15 cellular contexts compared by ENCODE assay signal in genomic region chr6:23656826-23657225, GRCh38.
"Had no signal": no experiment of that assay in that cellular context is flagged by ENCODE, and none has a peak within 500 bp of the region (broad histone marks: within the 10 kb centered on the region; RNA-seq: fewer than 3 reads in every experiment).

No MANE protein-coding gene starts in this region.

- H3K4me3 ChIP-seq: colonic mucosa, esophagus muscularis mucosa, spleen, thoracic aorta, upper lobe of left lung had no signal

- H3K27ac ChIP-seq: colonic mucosa, esophagus muscularis mucosa, spleen, thoracic aorta, upper lobe of left lung had no signal

- H3K4me1 ChIP-seq: colonic mucosa, spleen, upper lobe of left lung had no signal

- H3K27me3 Mint-ChIP-seq: activated CD4-positive, alpha-beta memory T cell treated with anti-CD3 and anti-CD28 coated beads for 36 hours; activated naive CD8-positive, alpha-beta T cell treated with anti-CD3 and anti-CD28 coated beads, Interleukin-2, amount 10 ng/mL, durations not matched to agents 7 days and 5 days had no signal

- H3K36me3 ChIP-seq: colonic mucosa, esophagus muscularis mucosa, spleen, thoracic aorta, upper lobe of left lung had no signal

- H3K4me3 Mint-ChIP-seq: activated CD4-positive, alpha-beta memory T cell treated with anti-CD3 and anti-CD28 coated beads for 36 hours; activated naive CD8-positive, alpha-beta T cell treated with anti-CD3 and anti-CD28 coated beads, Interleukin-2, amount 10 ng/mL, durations not matched to agents 7 days and 5 days had no signal

- H3K4me1 Mint-ChIP-seq: activated naive CD8-positive, alpha-beta T cell treated with anti-CD3 and anti-CD28 coated beads, Interleukin-2, amount 10 ng/mL, durations not matched to agents 7 days and 5 days had no signal

- H3K27ac Mint-ChIP-seq: activated CD4-positive, alpha-beta memory T cell treated with anti-CD3 and anti-CD28 coated beads for 36 hours; activated naive CD8-positive, alpha-beta T cell treated with anti-CD3 and anti-CD28 coated beads, Interleukin-2, amount 10 ng/mL, durations not matched to agents 7 days and 5 days had no signal

- H3K27me3 ChIP-seq: colonic mucosa, esophagus muscularis mucosa, spleen, upper lobe of left lung had no signal

- H3K9me3 ChIP-seq: colonic mucosa, esophagus muscularis mucosa, spleen, thoracic aorta, upper lobe of left lung had no signal

- DNase-seq: activated CD4-positive, alpha-beta memory T cell treated with anti-CD3 and anti-CD28 coated beads for 36 hours; activated CD4-positive, alpha-beta T cell treated with anti-CD3 and anti-CD28 coated beads for 4 hours; activated naive CD4-positive, alpha-beta T cell treated with Interleukin-2 at 50 U/mL for 16 hours; activated naive CD8-positive, alpha-beta T cell treated with anti-CD3 and anti-CD28 coated beads, Interleukin-2, amount 10 ng/mL, durations not matched to agents 7 days and 5 days; activated T-cell treated with anti-CD3 and anti-CD28 coated beads, Interleukin-2, amount 50 U/mL, for 48 hours; amniotic stem cell; colonic mucosa; glutamatergic neuron; spleen; stimulated activated CD4-positive, alpha-beta T cell treated with anti-CD3 and anti-CD28 coated beads, Interleukin-4, amount 100 ng/mL, for 24 hours; stimulated activated naive CD4-positive, alpha-beta T cell treated with Interleukin-2 at 50 U/mL for 16 hours; T-helper 9 cell; upper lobe of left lung had no signal

- H3K36me3 Mint-ChIP-seq: activated CD4-positive, alpha-beta memory T cell treated with anti-CD3 and anti-CD28 coated beads for 36 hours; activated naive CD8-positive, alpha-beta T cell treated with anti-CD3 and anti-CD28 coated beads, Interleukin-2, amount 10 ng/mL, durations not matched to agents 7 days and 5 days had no signal
